Comparison of ENCODE assay signal across 27 cellular contexts in genomic region chr9:82457959-82458358, GRCh38.
DNase-seq lines count a peak whose midpoint lies in the region; ATAC-seq and TF ChIP-seq lines count a peak whose summit lies in the region.
"Had no signal": no experiment of that assay in that cellular context is flagged by ENCODE, and none has a peak within 500 bp of the region (broad histone marks: within the 10 kb centered on the region; RNA-seq: fewer than 3 reads in every experiment).

No MANE protein-coding gene starts in this region.

- H3K27me3 ChIP-seq in MM.1S (replicated peaks; ENCODE audit: insufficient read depth, low read length) (no peaks in the 10 kb centered on the region), WERI-Rb-1 (ENCODE audit: insufficient read depth, low read depth, severe bottlenecking) (no peaks in the 10 kb centered on the region), colonic mucosa (no peaks in the 10 kb centered on the region)
- H3K27me3 ChIP-seq: BLaER1 treated with 17β-estradiol and CSF1 and Interleukin-3, amounts not matched to agents 10 nM and 100 nM; MG63; Peyer's patch had no signal

- H3K9ac ChIP-seq in MM.1S (ENCODE audit: low read length) (peak overlapping the region; percentile 5; the same call in 1 of the 2 replicates), colonic mucosa (ENCODE audit: low read depth in 2 of 2, low read length in 2 of 2) (no peak overlapping the region)
- H3K9ac ChIP-seq: BLaER1 treated with 17β-estradiol and CSF1 and Interleukin-3, amounts not matched to agents 10 nM and 100 nM had no signal

- intact Hi-C loops in colonic mucosa (cut with DNase I), result no loop called here
- intact Hi-C loops in activated CD4-positive, alpha-beta T cell treated with anti-CD3 and anti-CD28 coated beads for 36 hours (cut with DNase I, micrococcal nuclease), result no loop called here

- H3K27ac Mint-ChIP-seq in activated CD4-positive, alpha-beta T cell treated with anti-CD3 and anti-CD28 coated beads for 36 hours, result no peak overlapping the region
- H3K27ac Mint-ChIP-seq: CD4-positive, alpha-beta T cell; T-helper 17 cell had no signal

- no peaks in the 10 kb centered on the region for H3K27me3 Mint-ChIP-seq in activated CD4-positive, alpha-beta T cell treated with anti-CD3 and anti-CD28 coated beads for 36 hours
- H3K27me3 Mint-ChIP-seq: CD4-positive, alpha-beta T cell; T-helper 17 cell had no signal

- no peaks in the 10 kb centered on the region for H3K9me2 ChIP-seq in MM.1S (replicated peaks; ENCODE audit: insufficient read depth, low read length)

- H3F3A ChIP-seq in MM.1S (ENCODE audit: insufficient read depth, low read length), result peaks cover 7% of the 10 kb centered on the region; the same call in 1 of the 2 replicates

- no peaks in the 10 kb centered on the region for H3K4me1 Mint-ChIP-seq in activated CD4-positive, alpha-beta T cell treated with anti-CD3 and anti-CD28 coated beads for 36 hours
- H3K4me1 Mint-ChIP-seq: T-helper 17 cell had no signal

- H3K79me2 ChIP-seq in MM.1S (ENCODE audit: low read length), result no peaks in the 10 kb centered on the region

- POLR2A ChIA-PET in activated CD4-positive, alpha-beta T cell treated with anti-CD3 and anti-CD28 coated beads for 36 hours (lab: Charles Lee), result no interaction called here

- no peak overlapping the region for H3K4me3 Mint-ChIP-seq in activated CD4-positive, alpha-beta T cell treated with anti-CD3 and anti-CD28 coated beads for 36 hours
- H3K4me3 Mint-ChIP-seq: CD4-positive, alpha-beta T cell; T-helper 17 cell had no signal

- H3K4me2 ChIP-seq in MM.1S (ENCODE audit: low read depth, low read length), result peak overlapping the region; percentile 54
- H3K4me2 ChIP-seq: A549; BLaER1 treated with 17β-estradiol and CSF1 and Interleukin-3, amounts not matched to agents 10 nM and 100 nM had no signal

- DNase-seq in MM.1S (peak; percentile 64), NCI-H2171 (lab: John Stamatoyannopoulos, UW) (peak; percentile 22), NCI-H82 treated with DMSO at 0.1 percent for 48 hours (lab: John Stamatoyannopoulos, UW; ENCODE audit: unreplicated experiment) (peak; percentile 71), WERI-Rb-1 (peak; percentile 40), colonic mucosa (no peak)
- no peak for DNase-seq in activated CD4-positive, alpha-beta T cell treated with anti-CD3 and anti-CD28 coated beads for 36 hours
- no peak for DNase-seq in stimulated activated naive CD8-positive, alpha-beta T cell treated with anti-CD3 and anti-CD28 coated beads, Interleukin-15, Interleukin-2, amounts not matched to agents 100 U/mL and 50 U/mL, for 24 hours
- DNase-seq: AML-193; CD4-positive, alpha-beta T cell; COR-L47; GF-D8; IMR-90; KG1; MG63; NCI-H1048; NCI-H1417 treated with DMSO at 0.1 percent for 48 hours; NCI-H1694 treated with DMSO at 0.1 percent for 48 hours; NCI-H2081 treated with DMSO at 0.1 percent for 48 hours; NCI-H446 treated with DMSO at 0.1 percent for 48 hours; NK-92 treated with Interleukin-12 subunit alpha and Interleukin-12 subunit beta, amount 100 ng/mL, for 24 hours; Peyer's patch; SIG-M5; T-helper 17 cell had no signal

- TF ChIP-seq CTCF in MM.1S (IDR thresholded peaks at IDR 0.05; ENCODE audit: low read length) (no peak), WERI-Rb-1 (IDR thresholded peaks at IDR 0.05; ENCODE audit: low read depth, low read length) (no peak), colonic mucosa (IDR thresholded peaks at IDR 0.05) (no peak)

- peak overlapping the region; percentile 43 for H2AFZ ChIP-seq in MM.1S (ENCODE audit: low read length)

- CTCF ChIA-PET in activated CD4-positive, alpha-beta T cell treated with anti-CD3 and anti-CD28 coated beads for 36 hours (lab: Charles Lee), result no interaction called here

- no peaks in the 10 kb centered on the region for H3K36me3 ChIP-seq in MM.1S (replicated peaks; ENCODE audit: insufficient read depth, low read length)
- H3K36me3 ChIP-seq in WERI-Rb-1, result no peaks in the 10 kb centered on the region
- no peaks in the 10 kb centered on the region for H3K36me3 ChIP-seq in colonic mucosa
- H3K36me3 ChIP-seq: BLaER1 treated with 17β-estradiol and CSF1 and Interleukin-3, amounts not matched to agents 10 nM and 100 nM; MG63; Peyer's patch had no signal

- no peak for ATAC-seq in activated CD4-positive, alpha-beta T cell treated with anti-CD3 and anti-CD28 coated beads for 36 hours
- no peak for ATAC-seq in stimulated activated naive CD8-positive, alpha-beta T cell treated with anti-CD3 and anti-CD28 coated beads, Interleukin-15, Interleukin-2, amounts not matched to agents 100 U/mL and 50 U/mL, for 24 hours
- ATAC-seq: A549, HCT116, T-helper 17 cell had no signal

- H3K4me3 ChIP-seq in MM.1S (ENCODE audit: low read length) (peak overlapping the region; percentile 28; the same call in 1 of the 2 replicates), WERI-Rb-1 (ENCODE audit: low read depth, low read length) (peak overlapping the region; percentile 3), colonic mucosa (no peak overlapping the region)
- H3K4me3 ChIP-seq: A549; BLaER1 treated with 17β-estradiol and CSF1 and Interleukin-3, amounts not matched to agents 10 nM and 100 nM; MG63; Peyer's patch; SK-N-MC had no signal

- H3K9me3 ChIP-seq in MM.1S (replicated peaks; ENCODE audit: insufficient read depth, low read length) (no peaks in the 10 kb centered on the region), WERI-Rb-1 (ENCODE audit: severe bottlenecking) (no peaks in the 10 kb centered on the region), colonic mucosa (no peaks in the 10 kb centered on the region)
- H3K9me3 ChIP-seq: A549, MG63, Peyer's patch had no signal

- H3K27ac ChIP-seq in MM.1S (ENCODE audit: low read length), result peak overlapping the region; percentile 40; the same call in 1 of the 2 replicates
- H3K27ac ChIP-seq in WERI-Rb-1, result peak overlapping the region; percentile 63
- H3K27ac ChIP-seq in colonic mucosa, result no peak overlapping the region
- H3K27ac ChIP-seq: A549; BLaER1 treated with 17β-estradiol and CSF1 and Interleukin-3, amounts not matched to agents 10 nM and 100 nM; Peyer's patch; SK-N-MC had no signal

- H4K20me1 ChIP-seq in MM.1S (ENCODE audit: insufficient read depth, low read length), result no peaks in the 10 kb centered on the region
- H4K20me1 ChIP-seq: BLaER1 treated with 17β-estradiol and CSF1 and Interleukin-3, amounts not matched to agents 10 nM and 100 nM had no signal

- H3K36me3 Mint-ChIP-seq in activated CD4-positive, alpha-beta T cell treated with anti-CD3 and anti-CD28 coated beads for 36 hours (ENCODE audit: low read depth), result no peaks in the 10 kb centered on the region

- H3K4me1 ChIP-seq in MM.1S (ENCODE audit: low read length) (peaks cover 8% of the 10 kb centered on the region; the same call in 1 of the 2 replicates), colonic mucosa (no peaks in the 10 kb centered on the region)
- H3K4me1 ChIP-seq: A549; BLaER1 treated with 17β-estradiol and CSF1 and Interleukin-3, amounts not matched to agents 10 nM and 100 nM; Peyer's patch had no signal

- H3K9me3 Mint-ChIP-seq in activated CD4-positive, alpha-beta T cell treated with anti-CD3 and anti-CD28 coated beads for 36 hours (ENCODE audit: low read depth), result peaks cover 2% of the 10 kb centered on the region

Comparison
In these comparisons a context has a peak if more than half of its experiments do, and no peak if none do; other contexts are left out.
1. DNase-seq: peak in MM.1S (single experiment), NCI-H2171 (single experiment), NCI-H82 treated with DMSO at 0.1 percent for 48 hours (single experiment) and WERI-Rb-1 (single experiment); none in colonic mucosa (single experiment), activated CD4-positive, alpha-beta T cell treated with anti-CD3 and anti-CD28 coated beads for 36 hours (single experiment) and stimulated activated naive CD8-positive, alpha-beta T cell treated with anti-CD3 and anti-CD28 coated beads, Interleukin-15, Interleukin-2, amounts not matched to agents 100 U/mL and 50 U/mL, for 24 hours (single experiment).